In genomic region chr1:42319871-42320484, GRCh38 we compare ENCODE assay signal across 12 cellular contexts. TPM values are rescaled to one million over a fixed set of nuclear protein-coding genes. Genes with fewer than 3 reads are reported as not detected.
A peak's percentile ranks its signal among the peaks of the same experiment; 100 is the strongest.
DNase-seq lines count a peak whose midpoint lies in the region; ATAC-seq and TF ChIP-seq lines count a peak whose summit lies in the region.
"Had no signal": no experiment of that assay in that cellular context is flagged by ENCODE, and none has a peak within 500 bp of the region (broad histone marks: within the 10 kb centered on the region; RNA-seq: fewer than 3 reads in every experiment).

No MANE protein-coding gene starts in this region.

- no peaks in the 10 kb centered on the region for H3K9me3 ChIP-seq in heart right ventricle
- H3K9me3 ChIP-seq: BE2C, suprapubic skin had no signal

- WGBS in heart right ventricle, 2 donors: 16 to 33% methylated on average over 6 of the region's 6 CpGs

- H3K4me3 ChIP-seq in heart right ventricle: peak overlapping the region in 1 of 10 donors; percentile 1
- H3K4me3 ChIP-seq: suprapubic skin had no signal

- peaks cover 12% of the 10 kb centered on the region for H3K36me3 Mint-ChIP-seq in activated CD8-positive, alpha-beta memory T cell treated with anti-CD3 and anti-CD28 coated beads, Interleukin-2, amount 10 ng/mL, durations not matched to agents 7 days and 5 days

- peak overlapping the region; percentile 39 to 81 (median 70) for H3K27ac ChIP-seq in heart right ventricle
- H3K27ac ChIP-seq: suprapubic skin had no signal

- peak; percentile 45 for ATAC-seq in activated CD8-positive, alpha-beta memory T cell treated with anti-CD3 and anti-CD28 coated beads, Interleukin-2, amount 10 ng/mL, durations not matched to agents 7 days and 5 days
- peak in 6 of 8 donors; percentile 20 to 73 (median 50) for ATAC-seq in heart right ventricle
- ATAC-seq in stimulated activated naive CD8-positive, alpha-beta T cell treated with anti-CD3 and anti-CD28 coated beads, Interleukin-15, amount 100 ng/mL, for 72 hours: no peak
- no peak for ATAC-seq in HG02763 (IDR thresholded peaks at IDR 0.05; ENCODE audit: unreplicated experiment)
- no peak for ATAC-seq in HG03139 (IDR thresholded peaks at IDR 0.05; ENCODE audit: unreplicated experiment)
- ATAC-seq in GM21528 (IDR thresholded peaks at IDR 0.05; ENCODE audit: low FRiP score, unreplicated experiment): no peak

- peak; percentile 54 for DNase-seq in activated CD8-positive, alpha-beta memory T cell treated with anti-CD3 and anti-CD28 coated beads, Interleukin-2, amount 10 ng/mL, durations not matched to agents 7 days and 5 days
- no peak for DNase-seq in activated CD8-positive, alpha-beta memory T cell treated with anti-CD3 and anti-CD28 coated beads, Interleukin-2, amount 50 U/mL, for 4 hours
- DNase-seq in activated T-helper 1 cell treated with Interleukin-2 at 50 U/mL for 16 hours (ENCODE audit: low read depth) (peak; percentile 26), heart right ventricle (no peak)
- no peak for DNase-seq in stimulated activated naive CD8-positive, alpha-beta T cell treated with anti-CD3 and anti-CD28 coated beads, Interleukin-15, amount 100 ng/mL, for 72 hours
- DNase-seq: activated CD8-positive, alpha-beta memory T cell treated with anti-CD3 and anti-CD28 coated beads for 24 hours; BE2C; NCI-H524 treated with DMSO at 0.1 percent for 48 hours had no signal

- no peaks in the 10 kb centered on the region for H3K27me3 ChIP-seq in heart right ventricle
- H3K27me3 ChIP-seq: BE2C, suprapubic skin had no signal

- H3K4me1 Mint-ChIP-seq in activated CD8-positive, alpha-beta memory T cell treated with anti-CD3 and anti-CD28 coated beads, Interleukin-2, amount 10 ng/mL, durations not matched to agents 7 days and 5 days: peaks cover 63% of the 10 kb centered on the region
- peaks cover 92% of the 10 kb centered on the region for H3K4me1 Mint-ChIP-seq in stimulated activated naive CD8-positive, alpha-beta T cell treated with anti-CD3 and anti-CD28 coated beads, Interleukin-15, amount 100 ng/mL, for 72 hours

- H3K27me3 Mint-ChIP-seq in activated CD8-positive, alpha-beta memory T cell treated with anti-CD3 and anti-CD28 coated beads, Interleukin-2, amount 10 ng/mL, durations not matched to agents 7 days and 5 days: no peaks in the 10 kb centered on the region
- H3K27me3 Mint-ChIP-seq in stimulated activated naive CD8-positive, alpha-beta T cell treated with anti-CD3 and anti-CD28 coated beads, Interleukin-15, amount 100 ng/mL, for 72 hours: no peaks in the 10 kb centered on the region

- TF ChIP-seq CTCF in heart right ventricle (IDR thresholded peaks at IDR 0.05): no peak

- intact Hi-C loops in heart right ventricle (cut with DNase I): loop anchor here in 1 of 10 donors (5.0 kb wide), 1 partner anchor 53 kb away; no protein-coding TSS in a partner anchor

- H3K27ac Mint-ChIP-seq in activated CD8-positive, alpha-beta memory T cell treated with anti-CD3 and anti-CD28 coated beads, Interleukin-2, amount 10 ng/mL, durations not matched to agents 7 days and 5 days: peak overlapping the region; percentile 83
- H3K27ac Mint-ChIP-seq in stimulated activated naive CD8-positive, alpha-beta T cell treated with anti-CD3 and anti-CD28 coated beads, Interleukin-15, amount 100 ng/mL, for 72 hours: peak overlapping the region; percentile 87 to 90

- no peaks in the 10 kb centered on the region for H3K9me3 Mint-ChIP-seq in activated CD8-positive, alpha-beta memory T cell treated with anti-CD3 and anti-CD28 coated beads, Interleukin-2, amount 10 ng/mL, durations not matched to agents 7 days and 5 days (ENCODE audit: low read depth)
- H3K9me3 Mint-ChIP-seq in stimulated activated naive CD8-positive, alpha-beta T cell treated with anti-CD3 and anti-CD28 coated beads, Interleukin-15, amount 100 ng/mL, for 72 hours: no peaks in the 10 kb centered on the region

- peaks cover 0 to 98% (median 78%) of the 10 kb centered on the region in 9 donors for H3K4me1 ChIP-seq in heart right ventricle
- H3K4me1 ChIP-seq: BE2C had no signal

- CTCF ChIA-PET in activated CD8-positive, alpha-beta memory T cell treated with anti-CD3 and anti-CD28 coated beads, Interleukin-2, amount 10 ng/mL, durations not matched to agents 7 days and 5 days (lab: Charles Lee): interaction anchor here (1.0 kb wide), 1 partner anchor 24 kb away, joined by 3 read pairs; no protein-coding TSS in a partner anchor

- peak overlapping the region; percentile 55 for H3K4me3 Mint-ChIP-seq in activated CD8-positive, alpha-beta memory T cell treated with anti-CD3 and anti-CD28 coated beads, Interleukin-2, amount 10 ng/mL, durations not matched to agents 7 days and 5 days
- H3K4me3 Mint-ChIP-seq in stimulated activated naive CD8-positive, alpha-beta T cell treated with anti-CD3 and anti-CD28 coated beads, Interleukin-15, amount 100 ng/mL, for 72 hours: peak overlapping the region; percentile 47 to 75

- no peaks in the 10 kb centered on the region for H3K36me3 ChIP-seq in heart right ventricle
- H3K36me3 ChIP-seq: BE2C, suprapubic skin had no signal

RNA-seq across cellular contexts. Expression of gene FOXJ3, which starts 15.1 kb away (rescaled TPM):
- 10 to 100 TPM; 39.3 to 41.9 TPM for total RNA-seq in activated CD8-positive, alpha-beta memory T cell treated with anti-CD3 and anti-CD28 coated beads, Interleukin-2, amount 10 ng/mL, durations not matched to agents 7 days and 5 days
- 10 to 100 TPM; 34.2 to 50.0 (median 41.6) TPM for total RNA-seq in heart right ventricle
- 10 to 100 TPM in 1 of 2 donors, 1 to 10 TPM in 1; 9.6 to 11.1 TPM for polyA plus RNA-seq in heart right ventricle

Comparison
In these comparisons a context has a peak if more than half of its experiments do, and no peak if none do; other contexts are left out.
1. DNase-seq: peak in activated CD8-positive, alpha-beta memory T cell treated with anti-CD3 and anti-CD28 coated beads, Interleukin-2, amount 10 ng/mL, durations not matched to agents 7 days and 5 days (single experiment) and activated T-helper 1 cell treated with Interleukin-2 at 50 U/mL for 16 hours (single experiment); none in activated CD8-positive, alpha-beta memory T cell treated with anti-CD3 and anti-CD28 coated beads, Interleukin-2, amount 50 U/mL, for 4 hours (single experiment), heart right ventricle (0 of 2) and stimulated activated naive CD8-positive, alpha-beta T cell treated with anti-CD3 and anti-CD28 coated beads, Interleukin-15, amount 100 ng/mL, for 72 hours (0 of 2).
2. ATAC-seq: peak in activated CD8-positive, alpha-beta memory T cell treated with anti-CD3 and anti-CD28 coated beads, Interleukin-2, amount 10 ng/mL, durations not matched to agents 7 days and 5 days (single experiment) and heart right ventricle (6 of 8); none in stimulated activated naive CD8-positive, alpha-beta T cell treated with anti-CD3 and anti-CD28 coated beads, Interleukin-15, amount 100 ng/mL, for 72 hours (single experiment), HG02763 (single experiment), HG03139 (single experiment) and GM21528 (single experiment).